Comparison of ENCODE assay signal across 13 cellular contexts in the genomic region with DNA sequence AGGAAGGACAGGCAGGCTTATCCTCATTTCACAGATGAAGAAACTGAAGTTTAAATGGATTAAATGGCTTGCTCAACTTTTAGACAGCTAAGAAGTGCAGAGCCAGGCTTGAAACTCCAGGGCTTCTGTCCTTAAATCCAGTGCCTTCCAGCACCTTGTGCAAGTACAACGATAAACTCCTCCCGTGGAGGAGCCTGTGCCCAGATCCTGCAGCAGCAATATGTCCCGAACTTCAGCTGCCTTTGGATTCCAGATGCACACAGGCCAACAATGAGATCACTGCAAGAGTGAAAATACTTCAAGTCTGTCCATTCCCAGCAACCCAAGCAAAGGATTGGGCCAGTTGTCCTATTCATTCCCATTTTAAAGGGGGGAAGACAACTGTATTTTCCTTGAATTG.
"Had no signal": no experiment of that assay in that cellular context is flagged by ENCODE, and none has a peak within 500 bp of the region (broad histone marks: within the 10 kb centered on the region; RNA-seq: fewer than 3 reads in every experiment).

No MANE protein-coding gene starts in this region.

- ATAC-seq: effector memory CD8-positive, alpha-beta T cell; stimulated activated effector memory CD8-positive, alpha-beta T cell treated with anti-CD3 and anti-CD28 coated beads, Interleukin-12 subunit alpha, Interleukin-12 subunit beta, amount 100 ng/mL, for 72 hours; stimulated activated naive CD8-positive, alpha-beta T cell treated with anti-CD3 and anti-CD28 coated beads, Interleukin-15, Interleukin-2, amounts not matched to agents 100 U/mL and 50 U/mL, for 24 hours had no signal

- H3K27ac ChIP-seq: epithelial cell of prostate, esophagus squamous epithelium, suprapubic skin, thyroid gland had no signal

- H3K4me3 ChIP-seq: esophagus squamous epithelium, suprapubic skin, thyroid gland had no signal

- H3K9me3 ChIP-seq: esophagus squamous epithelium, suprapubic skin, thyroid gland had no signal

- H3K4me1 ChIP-seq: esophagus squamous epithelium, suprapubic skin had no signal

- DNase-seq: effector memory CD8-positive, alpha-beta T cell; esophagus squamous epithelium; immature natural killer cell; mammary epithelial cell; natural killer cell; posterior cingulate gyrus; stimulated activated CD4-positive, alpha-beta T cell treated with anti-CD3 and anti-CD28 coated beads, Interleukin-4, amount 100 ng/mL, for 1 hour; stimulated activated CD8-positive, alpha-beta memory T cell treated with anti-CD3 and anti-CD28 coated beads, Interleukin-4, amount 100 ng/mL, for 48 hours; stimulated activated naive CD8-positive, alpha-beta T cell treated with anti-CD3 and anti-CD28 coated beads, Interleukin-15, Interleukin-2, amounts not matched to agents 100 U/mL and 50 U/mL, for 24 hours; thyroid gland had no signal

- H3K27me3 ChIP-seq: esophagus squamous epithelium, suprapubic skin, thyroid gland had no signal
